In the genomic region with DNA sequence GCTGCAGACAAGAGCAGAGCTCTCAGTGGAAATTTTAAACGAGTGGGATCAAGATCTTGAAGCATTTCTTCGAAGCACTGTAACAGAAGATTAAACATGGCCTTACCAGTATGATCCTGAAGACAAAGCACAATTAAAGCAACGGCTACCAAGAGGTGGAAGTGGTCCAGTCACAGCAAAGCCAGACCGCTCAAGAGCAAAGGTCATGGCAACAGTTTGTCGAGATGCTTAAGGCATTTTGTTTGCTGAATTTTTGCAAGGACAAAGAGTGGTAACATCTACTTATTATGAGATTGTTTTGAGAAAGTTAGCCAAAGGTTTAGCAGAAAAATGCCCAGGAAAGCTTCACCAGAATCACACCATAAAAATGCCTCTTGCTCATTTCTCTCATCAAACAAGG, we compare ENCODE assay signal across 34 cellular contexts.
"Had no signal": no experiment of that assay in that cellular context is flagged by ENCODE, and none has a peak within 500 bp of the region (broad histone marks: within the 10 kb centered on the region; RNA-seq: fewer than 3 reads in every experiment).

No MANE protein-coding gene starts in this region.

- H3K4me1 ChIP-seq: breast epithelium had no signal

- ATAC-seq: activated CD8-positive, alpha-beta memory T cell treated with anti-CD3 and anti-CD28 coated beads, Interleukin-2, amount 10 ng/mL, durations not matched to agents 7 days and 5 days; activated T-helper 17 cell treated with anti-CD3 and anti-CD28 coated beads, Interleukin-2, amount 50 U/mL, for 72 hours; body of pancreas; PC-3; T-helper 17 cell had no signal

- H3K4me3 ChIP-seq: body of pancreas, breast epithelium, SJCRH30, SK-N-MC had no signal

- FAIRE-seq: astrocyte had no signal

- DNase-seq: activated CD4-positive, alpha-beta memory T cell treated with anti-CD3 and anti-CD28 coated beads, Interleukin-2, amount 10 ng/mL, durations not matched to agents 7 days and 5 days; activated CD4-positive, alpha-beta T cell treated with anti-CD3 and anti-CD28 coated beads for 1 hour; activated CD4-positive, alpha-beta T cell treated with anti-CD3 and anti-CD28 coated beads for 48 hours; activated CD4-positive, CD25-positive, alpha-beta regulatory T cell; activated CD8-positive, alpha-beta memory T cell treated with anti-CD3 and anti-CD28 coated beads for 24 hours; activated CD8-positive, alpha-beta memory T cell treated with anti-CD3 and anti-CD28 coated beads, Interleukin-2, amount 10 ng/mL, durations not matched to agents 7 days and 5 days; activated CD8-positive, alpha-beta memory T cell treated with anti-CD3 and anti-CD28 coated beads, Interleukin-2, amount 50 U/mL, for 48 hours; activated effector memory CD4-positive, alpha-beta T cell treated with anti-CD3 and anti-CD28 coated beads, Interleukin-2, amount 50 U/mL, for 16 hours; activated naive CD4-positive, alpha-beta T cell; activated naive CD8-positive, alpha-beta T cell treated with anti-CD3 and anti-CD28 coated beads, Interleukin-2, amount 10 ng/mL, durations not matched to agents 7 days and 5 days; activated T-cell treated with anti-CD3 and anti-CD28 coated beads, Interleukin-2, amount 50 U/mL, for 48 hours; amygdala; body of pancreas; Kasumi-1; KG1; MM.1S; MV-4-11; NCI-H1092; NCI-H1436 treated with DMSO at 0.1 percent for 48 hours; NCI-H1694 treated with DMSO at 0.1 percent for 48 hours; NCI-H2029; NCI-H345; NCI-H524 treated with DMSO at 0.1 percent for 48 hours; PC-3; SHP77; SJCRH30; T-helper 17 cell; T1000; WERI-Rb-1 had no signal

- H3K9me3 Mint-ChIP-seq: activated CD4-positive, alpha-beta memory T cell treated with anti-CD3 and anti-CD28 coated beads, Interleukin-2, amount 10 ng/mL, durations not matched to agents 7 days and 5 days; activated naive CD4-positive, alpha-beta T cell treated with anti-CD3 and anti-CD28 coated beads, Interleukin-2, amount 50 U/mL, for 24 hours; activated T-helper 17 cell treated with anti-CD3 and anti-CD28 coated beads, Interleukin-2, amount 50 U/mL, for 72 hours had no signal

- H3K27ac ChIP-seq: body of pancreas, SJCRH30, SK-N-MC, WERI-Rb-1 had no signal

- H3K4me3 Mint-ChIP-seq: activated CD4-positive, alpha-beta memory T cell treated with anti-CD3 and anti-CD28 coated beads, Interleukin-2, amount 10 ng/mL, durations not matched to agents 7 days and 5 days; activated CD8-positive, alpha-beta memory T cell treated with anti-CD3 and anti-CD28 coated beads, Interleukin-2, amount 10 ng/mL, durations not matched to agents 7 days and 5 days; activated naive CD4-positive, alpha-beta T cell treated with anti-CD3 and anti-CD28 coated beads, Interleukin-2, amount 50 U/mL, for 24 hours; activated naive CD8-positive, alpha-beta T cell treated with anti-CD3 and anti-CD28 coated beads, Interleukin-2, amount 10 ng/mL, durations not matched to agents 7 days and 5 days; activated T-helper 17 cell treated with anti-CD3 and anti-CD28 coated beads, Interleukin-2, amount 50 U/mL, for 72 hours; T-helper 17 cell had no signal

- H3K36me3 ChIP-seq: breast epithelium, SJCRH30, WERI-Rb-1 had no signal

- H3K27ac Mint-ChIP-seq: activated CD4-positive, alpha-beta memory T cell treated with anti-CD3 and anti-CD28 coated beads, Interleukin-2, amount 10 ng/mL, durations not matched to agents 7 days and 5 days; activated CD8-positive, alpha-beta memory T cell treated with anti-CD3 and anti-CD28 coated beads, Interleukin-2, amount 10 ng/mL, durations not matched to agents 7 days and 5 days; activated naive CD4-positive, alpha-beta T cell treated with anti-CD3 and anti-CD28 coated beads, Interleukin-2, amount 50 U/mL, for 24 hours; activated naive CD8-positive, alpha-beta T cell treated with anti-CD3 and anti-CD28 coated beads, Interleukin-2, amount 10 ng/mL, durations not matched to agents 7 days and 5 days; T-helper 17 cell had no signal

- H3K27me3 Mint-ChIP-seq: activated CD4-positive, alpha-beta memory T cell treated with anti-CD3 and anti-CD28 coated beads, Interleukin-2, amount 10 ng/mL, durations not matched to agents 7 days and 5 days; activated CD8-positive, alpha-beta memory T cell treated with anti-CD3 and anti-CD28 coated beads, Interleukin-2, amount 10 ng/mL, durations not matched to agents 7 days and 5 days; activated naive CD4-positive, alpha-beta T cell treated with anti-CD3 and anti-CD28 coated beads, Interleukin-2, amount 50 U/mL, for 24 hours; activated naive CD8-positive, alpha-beta T cell treated with anti-CD3 and anti-CD28 coated beads, Interleukin-2, amount 10 ng/mL, durations not matched to agents 7 days and 5 days; activated T-helper 17 cell treated with anti-CD3 and anti-CD28 coated beads, Interleukin-2, amount 50 U/mL, for 72 hours; T-helper 17 cell had no signal

- H3K27me3 ChIP-seq: body of pancreas, breast epithelium, SJCRH30 had no signal

- H3K9me3 ChIP-seq: body of pancreas, breast epithelium, SJCRH30 had no signal
